14 cellular contexts compared by ENCODE assay signal in the genomic region with DNA sequence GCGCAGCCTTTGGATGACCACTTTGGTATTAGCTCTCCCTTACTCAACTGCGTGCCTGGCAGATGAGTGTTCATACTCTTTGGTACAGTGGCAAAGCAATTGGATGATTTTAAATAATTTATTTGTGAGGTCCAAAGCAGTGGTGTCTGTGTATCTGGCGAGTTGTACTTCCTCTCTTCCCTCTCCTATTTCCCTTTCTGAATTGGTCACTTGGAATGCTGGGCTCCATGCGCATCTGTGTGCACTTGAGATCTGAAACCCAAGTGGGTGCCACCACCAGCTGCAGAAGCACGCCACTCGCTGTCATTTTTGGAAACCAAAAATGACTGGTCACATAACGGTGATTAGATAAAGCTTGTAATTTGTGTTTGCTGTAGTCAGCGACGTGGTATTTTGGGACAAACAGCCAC.
DNase-seq lines count a peak whose midpoint lies in the region; ATAC-seq and TF ChIP-seq lines count a peak whose summit lies in the region.
"Had no signal": no experiment of that assay in that cellular context is flagged by ENCODE, and none has a peak within 500 bp of the region (broad histone marks: within the 10 kb centered on the region; RNA-seq: fewer than 3 reads in every experiment).

No MANE protein-coding gene starts in this region.

- POLR2A ChIA-PET in activated B cell treated with CpG ODN at 0.5 μM for 24 hours (lab: Charles Lee), result no interaction called here

- ATAC-seq in GM18873 (IDR thresholded peaks at IDR 0.05; ENCODE audit: low FRiP score, unreplicated experiment), result peak; percentile 52
- peak; percentile 53 for ATAC-seq in HG02885 (IDR thresholded peaks at IDR 0.05; ENCODE audit: poor library complexity, unreplicated experiment)
- ATAC-seq in activated B cell treated with CpG ODN at 0.5 μM for 24 hours (ENCODE audit: low read depth), result no peak
- ATAC-seq: psoas muscle had no signal

- DNase-seq in AG20443 (ENCODE audit: low spot score) (peak; percentile 62), activated B cell treated with CpG ODN at 0.5 μM for 24 hours (no peak), T-helper 9 cell (no peak), NCI-H748 (lab: John Stamatoyannopoulos, UW; ENCODE audit: unreplicated experiment) (no peak), NCI-H1436 treated with DMSO at 0.1 percent for 48 hours (lab: John Stamatoyannopoulos, UW) (no peak), HT-29 (ENCODE audit: low spot score) (no peak)
- DNase-seq: activated CD4-positive, alpha-beta T cell treated with anti-CD3 and anti-CD28 coated beads for 48 hours; activated effector memory CD4-positive, alpha-beta T cell treated with Interleukin-2 at 50 U/mL for 16 hours; effector memory CD4-positive, alpha-beta T cell; H7; kidney glomerular epithelial cell; psoas muscle had no signal

- no peak overlapping the region for H3K27ac Mint-ChIP-seq in activated B cell treated with CpG ODN at 0.5 μM for 24 hours

- intact Hi-C loops in activated B cell treated with CpG ODN at 0.5 μM for 24 hours (cut with micrococcal nuclease), result loop anchor here (2.0 to 10.0 kb wide), 2 partner anchors 387 to 1539 kb away; partner anchors contain the start of gene KLF4

- H3K4me3 Mint-ChIP-seq in activated B cell treated with CpG ODN at 0.5 μM for 24 hours, result peak overlapping the region; percentile 50

- CTCF ChIA-PET in activated B cell treated with CpG ODN at 0.5 μM for 24 hours (lab: Charles Lee), result no interaction called here

- no peak for TF ChIP-seq CTCF in activated B cell treated with CpG ODN at 0.5 μM for 24 hours (IDR thresholded peaks at IDR 0.05)

- no peaks in the 10 kb centered on the region for H3K36me3 Mint-ChIP-seq in activated B cell treated with CpG ODN at 0.5 μM for 24 hours (ENCODE audit: low read depth)

- H3K4me1 Mint-ChIP-seq in activated B cell treated with CpG ODN at 0.5 μM for 24 hours, result peaks cover 73% of the 10 kb centered on the region

- H3K9me3 Mint-ChIP-seq in activated B cell treated with CpG ODN at 0.5 μM for 24 hours, result no peaks in the 10 kb centered on the region

- H3K27me3 Mint-ChIP-seq in activated B cell treated with CpG ODN at 0.5 μM for 24 hours, result no peaks in the 10 kb centered on the region
